17 cellular contexts compared by ENCODE assay signal in the genomic region with DNA sequence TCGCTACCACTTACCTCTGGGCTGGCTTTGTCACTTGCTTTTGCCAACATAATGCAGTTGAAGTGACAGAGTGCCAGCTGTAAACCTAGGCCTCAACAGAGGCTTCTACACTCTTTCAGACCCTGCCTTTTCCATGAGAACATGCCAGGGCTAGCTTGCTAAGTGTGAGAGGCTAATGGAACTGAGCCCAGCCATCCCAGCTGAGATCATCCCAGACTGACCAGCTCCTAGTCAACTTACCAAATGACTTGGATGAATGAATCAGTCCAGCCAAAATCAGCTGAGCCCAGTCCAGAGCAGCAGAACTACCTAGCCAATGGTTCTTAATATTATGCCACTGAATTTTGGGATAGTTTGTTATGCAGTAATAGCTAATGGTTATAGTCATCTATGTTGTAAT. TPM values are rescaled to one million over a fixed set of nuclear protein-coding genes. Genes with fewer than 3 reads are reported as not detected.
A peak's percentile ranks its signal among the peaks of the same experiment; 100 is the strongest.
DNase-seq lines count a peak whose midpoint lies in the region; ATAC-seq and TF ChIP-seq lines count a peak whose summit lies in the region.
"Had no signal": no experiment of that assay in that cellular context is flagged by ENCODE, and none has a peak within 500 bp of the region (broad histone marks: within the 10 kb centered on the region; RNA-seq: fewer than 3 reads in every experiment).

No MANE protein-coding gene starts in this region.

- H3K4me3 ChIP-seq in adipocyte (ENCODE audit: low read length), result no peak overlapping the region
- H3K4me3 ChIP-seq in foreskin fibroblast (ENCODE audit: low read depth in 1 of 2, low read length in 2 of 2), result no peak overlapping the region
- no peak overlapping the region for H3K4me3 ChIP-seq in gastrocnemius medialis
- H3K4me3 ChIP-seq: ascending aorta, gastroesophageal sphincter, thyroid gland had no signal

- H3K9me3 ChIP-seq in adipocyte (ENCODE audit: control insufficient read depth, low read length) (no peaks in the 10 kb centered on the region), gastrocnemius medialis (no peaks in the 10 kb centered on the region)
- H3K9me3 ChIP-seq: ascending aorta, gastroesophageal sphincter, thyroid gland had no signal

- peak overlapping the region; percentile 41 for H3K9ac ChIP-seq in adipocyte (ENCODE audit: low read length)

- intact Hi-C loops in gastrocnemius medialis (cut with DNase I; ENCODE audit: low total_unique reads), result no loop called here

- TF ChIP-seq POLR2A in gastrocnemius medialis (IDR thresholded peaks at IDR 0.05), result no peak

- POLR2A ChIA-PET in GM10248 (lab: Yijun Ruan, JAX), result no interaction called here

- H3K36me3 ChIP-seq in adipocyte (ENCODE audit: control insufficient read depth, insufficient read depth, low read length, severe bottlenecking), result no peaks in the 10 kb centered on the region
- no peaks in the 10 kb centered on the region for H3K36me3 ChIP-seq in gastrocnemius medialis
- H3K36me3 ChIP-seq: ascending aorta, gastroesophageal sphincter, thyroid gland had no signal

- H3K4me1 ChIP-seq in adipocyte (ENCODE audit: control insufficient read depth, insufficient read depth, low read length) (peaks cover 27% of the 10 kb centered on the region), gastrocnemius medialis (peaks cover 0 to 31% of the 10 kb centered on the region in 2 donors)
- H3K4me1 ChIP-seq: gastroesophageal sphincter, thyroid gland had no signal

- no peaks in the 10 kb centered on the region for H3K27me3 ChIP-seq in adipocyte (replicated peaks; ENCODE audit: control insufficient read depth, insufficient read depth, low read length)
- no peaks in the 10 kb centered on the region for H3K27me3 ChIP-seq in gastrocnemius medialis
- H3K27me3 ChIP-seq: ascending aorta, gastroesophageal sphincter, thyroid gland had no signal

- H3K27ac ChIP-seq in gastrocnemius medialis, result peak overlapping the region in 2 of 4 donors; percentile 24 to 48
- H3K27ac ChIP-seq: gastroesophageal sphincter, thyroid gland had no signal

- in situ Hi-C loops in gastrocnemius medialis (cut with MboI; ENCODE audit: low sequenced_read_pairs in 4 of 4), result no loop called here
- in situ Hi-C loops in ACHN (cut with HindIII; ENCODE audit: low pct_ligation_motif_present, low pct_unique_long_range_greater_than_20kb, low sequenced_read_pairs), result no loop called here

- TF ChIP-seq CTCF in foreskin fibroblast (IDR thresholded peaks at IDR 0.05; ENCODE audit: low read depth, low read length), result no peak
- TF ChIP-seq CTCF in gastrocnemius medialis (IDR thresholded peaks at IDR 0.05 in 4 of 5, conservative IDR thresholded peaks at IDR 0.05 in 1 of 5), result no peak
- no peak for TF ChIP-seq CTCF in GM10248 (IDR thresholded peaks at IDR 0.05; ENCODE audit: control extremely low read depth, extremely low read depth, low read depth, missing control alignments)

- CTCF ChIA-PET in GM10248 (lab: Yijun Ruan, JAX), result interaction anchor here (0.9 to 2.6 kb wide), 8 partner anchors 9 to 396 kb away, joined by 3 to 16 read pairs (median 3); no protein-coding TSS in a partner anchor

- DNase-seq in GM04504 (ENCODE audit: low read depth) (peak; percentile 58), adipocyte (ENCODE audit: low read depth) (peak; percentile 28), foreskin fibroblast (peak; percentile 73 to 89), gastrocnemius medialis (peak in 1 of 2 donors; percentile 49), GM10248 (ENCODE audit: extremely low spot score) (no peak), ACHN (no peak), globus pallidus (ENCODE audit: low spot score) (no peak)
- DNase-seq in activated CD8-positive, alpha-beta memory T cell treated with anti-CD3 and anti-CD28 coated beads, Interleukin-2, amount 50 U/mL, for 4 hours, result no peak
- DNase-seq: activated CD8-positive, alpha-beta T cell treated with anti-CD3 and anti-CD28 coated beads, Interleukin-2, amount 10 ng/mL, durations not matched to agents 7 days and 5 days; activated effector memory CD4-positive, alpha-beta T cell treated with anti-CD3 and anti-CD28 coated beads, Interleukin-2, amount 50 U/mL, for 16 hours; CD4-positive, alpha-beta memory T cell; islet precursor cell; NCI-H2171; NK-92 treated with Interleukin-12 subunit alpha and Interleukin-12 subunit beta, amount 100 ng/mL, for 24 hours had no signal

- ATAC-seq in gastrocnemius medialis, result peak; percentile 48 to 57
- ATAC-seq: activated CD8-positive, alpha-beta T cell treated with anti-CD3 and anti-CD28 coated beads, Interleukin-2, amount 10 ng/mL, durations not matched to agents 7 days and 5 days; gastroesophageal sphincter had no signal

RNA-seq across cellular contexts. Expression of gene MKLN1, which starts 34.7 kb away (rescaled TPM):
- total RNA-seq in gastrocnemius medialis, result 10 to 100 TPM; 29.1 to 81.1 (median 48.9) TPM

Comparison
In these comparisons a context has a peak if more than half of its experiments do, and no peak if none do; other contexts are left out.
1. DNase-seq: peak in GM04504 (single experiment), adipocyte (single experiment) and foreskin fibroblast (2 of 2); none in GM10248 (single experiment), ACHN (single experiment), globus pallidus (single experiment) and activated CD8-positive, alpha-beta memory T cell treated with anti-CD3 and anti-CD28 coated beads, Interleukin-2, amount 50 U/mL, for 4 hours (single experiment).